ENCODE assay signal across 27 cellular contexts in genomic region chr7:5615190-5616070, GRCh38. TPM values are rescaled to one million over a fixed set of nuclear protein-coding genes. Genes with fewer than 3 reads are reported as not detected.
DNase-seq lines count a peak whose midpoint lies in the region; ATAC-seq and TF ChIP-seq lines count a peak whose summit lies in the region.
"Had no signal": no experiment of that assay in that cellular context is flagged by ENCODE, and none has a peak within 500 bp of the region (broad histone marks: within the 10 kb centered on the region; RNA-seq: fewer than 3 reads in every experiment).

No MANE protein-coding gene starts in this region.

- ATAC-seq in SK-N-SH treated with all-trans-retinoic acid at 6 μM for 48 hours = peak; percentile 3; the same call in 2 of the 3 replicates
- peak; percentile 27 for ATAC-seq in sciatic nerve
- ATAC-seq: left cardiac atrium had no signal

- no peak for TF ChIP-seq CTCF in glutamatergic neuron (IDR thresholded peaks at IDR 0.05; ENCODE audit: partially characterized antibody, unreplicated experiment)

- no peaks in the 10 kb centered on the region for H3K27me3 ChIP-seq in H7 (ENCODE audit: control insufficient read depth, insufficient read depth, low read length)
- H3K27me3 ChIP-seq: adrenal gland; BLaER1 treated with 17β-estradiol and CSF1 and Interleukin-3, amounts not matched to agents 10 nM and 100 nM; brain microvascular endothelial cell; colonic mucosa; hepatocyte; neural progenitor cell had no signal

- H3K27ac ChIP-seq in substantia nigra (ENCODE audit: low read depth, low read length, poor library complexity, severe bottlenecking) = no peak overlapping the region
- H3K27ac ChIP-seq: adrenal gland; BLaER1 treated with 17β-estradiol and CSF1 and Interleukin-3, amounts not matched to agents 10 nM and 100 nM; brain microvascular endothelial cell; colonic mucosa; hepatocyte; neural progenitor cell; psoas muscle; thoracic aorta had no signal

- peaks cover 11% of the 10 kb centered on the region for H3K9me3 Mint-ChIP-seq in glutamatergic neuron (ENCODE audit: unreplicated experiment)
- H3K9me3 Mint-ChIP-seq: activated T-cell treated with anti-CD3 and anti-CD28 coated beads, Interleukin-2, amount 50 U/mL, for 24 hours; neural progenitor cell; T-helper 2 cell treated with Interferon-gamma antibody and Interleukin-4, amounts not matched to agents 5 μg/mL and 100 μg/mL, for 36 hours had no signal

- DNase-seq in H7 (peak; percentile 50), glutamatergic neuron (no peak), sciatic nerve (ENCODE audit: low spot score) (peak; percentile 56), NCI-H345 treated with DMSO at 0.1 percent for 48 hours (lab: John Stamatoyannopoulos, UW; ENCODE audit: unreplicated experiment) (no peak), activated gamma-delta T cell treated with Interleukin-2 at 50 U/mL for 16 hours (no peak), substantia nigra (lab: John Stamatoyannopoulos, UW) (no peak)
- DNase-seq: activated CD4-positive, alpha-beta T cell treated with anti-CD3 and anti-CD28 coated beads for 48 hours; activated gamma-delta T cell; activated T-cell treated with anti-CD3 and anti-CD28 coated beads, Interleukin-2, amount 50 U/mL, for 24 hours; brain microvascular endothelial cell; colonic mucosa; effector memory CD4-positive, alpha-beta T cell; foreskin melanocyte; GF-D8; left cardiac atrium; NCI-H146; NCI-H446 treated with DMSO at 0.1 percent for 48 hours; psoas muscle; stimulated activated CD4-positive, alpha-beta T cell treated with anti-CD3 and anti-CD28 coated beads, Interleukin-15, amount 100 ng/mL, for 24 hours; stimulated activated naive CD4-positive, alpha-beta T cell treated with Interleukin-2 at 50 U/mL for 16 hours had no signal

- intact Hi-C loops in sciatic nerve (cut with DNase I) = no loop called here

- H3K27me3 Mint-ChIP-seq in glutamatergic neuron (ENCODE audit: unreplicated experiment) = peaks cover 8% of the 10 kb centered on the region
- H3K27me3 Mint-ChIP-seq: activated T-cell treated with anti-CD3 and anti-CD28 coated beads, Interleukin-2, amount 50 U/mL, for 24 hours had no signal

- no peaks in the 10 kb centered on the region; the same call in 1 of the 2 replicates for H3K36me3 ChIP-seq in H7 (replicated peaks; ENCODE audit: control insufficient read depth, insufficient read depth, low read length)
- H3K36me3 ChIP-seq: adrenal gland, colonic mucosa, neural progenitor cell had no signal

- H3K27ac Mint-ChIP-seq in glutamatergic neuron (ENCODE audit: unreplicated experiment) = peak overlapping the region; percentile 17
- H3K27ac Mint-ChIP-seq: activated T-cell treated with anti-CD3 and anti-CD28 coated beads, Interleukin-2, amount 50 U/mL, for 24 hours; neural progenitor cell; T-helper 2 cell treated with Interferon-gamma antibody and Interleukin-4, amounts not matched to agents 5 μg/mL and 100 μg/mL, for 36 hours had no signal

- no peaks in the 10 kb centered on the region for H3K36me3 Mint-ChIP-seq in glutamatergic neuron (ENCODE audit: unreplicated experiment)

- H3K4me1 Mint-ChIP-seq in glutamatergic neuron (ENCODE audit: low read depth, unreplicated experiment) = peaks cover 8% of the 10 kb centered on the region

- H3K4me3 ChIP-seq in H7 (ENCODE audit: insufficient read depth, low read depth, low read length) = no peak overlapping the region
- H3K4me3 ChIP-seq: adrenal gland; BLaER1 treated with 17β-estradiol and CSF1 and Interleukin-3, amounts not matched to agents 10 nM and 100 nM; colonic mucosa; hepatocyte; neural progenitor cell; psoas muscle; thoracic aorta had no signal

- no peak overlapping the region for H3K4me3 Mint-ChIP-seq in glutamatergic neuron (ENCODE audit: unreplicated experiment)
- H3K4me3 Mint-ChIP-seq: activated T-cell treated with anti-CD3 and anti-CD28 coated beads, Interleukin-2, amount 50 U/mL, for 24 hours; neural progenitor cell; T-helper 2 cell treated with Interferon-gamma antibody and Interleukin-4, amounts not matched to agents 5 μg/mL and 100 μg/mL, for 36 hours had no signal

TF ChIP-seq in SK-N-SH treated with all-trans-retinoic acid at 6 μM for 48 hours, 23 proteins besides CTCF, POLR2A, EP300 and RAD21:
- TF ChIP-seq CSDC2 (CRISPR knock-in tag; IDR thresholded peaks at IDR 0.05) (no peak), ARNTL (CRISPR knock-in tag; IDR thresholded peaks at IDR 0.05; ENCODE audit: borderline replicate concordance, low read depth) (no peak), CREB5 (CRISPR knock-in tag; IDR thresholded peaks at IDR 0.05; ENCODE audit: low read depth) (no peak), CSRNP3 (CRISPR knock-in tag; IDR thresholded peaks at IDR 0.05) (no peak), ESRRG (CRISPR knock-in tag; IDR thresholded peaks at IDR 0.05) (no peak), ZNF70 (CRISPR knock-in tag; IDR thresholded peaks at IDR 0.05) (no peak), ISL1 (CRISPR knock-in tag; IDR thresholded peaks at IDR 0.05) (no peak), SNAI2 (CRISPR knock-in tag; IDR thresholded peaks at IDR 0.05) (no peak), TOX (CRISPR knock-in tag; IDR thresholded peaks at IDR 0.05; ENCODE audit: borderline replicate concordance) (no peak), OSR1 (CRISPR knock-in tag; IDR thresholded peaks at IDR 0.05) (no peak), ZFP3 (CRISPR knock-in tag; IDR thresholded peaks at IDR 0.05) (no peak)
TF ChIP-seq in SK-N-SH treated with all-trans-retinoic acid at 6 μM for 48 hours: peak in this region for 0.

RNA-seq across cellular contexts. Expression of gene FSCN1, which starts 22.8 kb away (rescaled TPM):
- 725 and 892 TPM in 2 replicates for total RNA-seq in H7 (2014; rRNA removed; shearing (Covaris generic))
- total RNA-seq in glutamatergic neuron (ENCODE audit: unreplicated experiment) = 749 TPM
- total RNA-seq in sciatic nerve = 118 TPM

Comparison
In these comparisons a context has a peak if more than half of its experiments do, and no peak if none do; other contexts are left out.
1. DNase-seq: peak in H7 (single experiment) and sciatic nerve (single experiment); none in glutamatergic neuron (single experiment), NCI-H345 treated with DMSO at 0.1 percent for 48 hours (single experiment), activated gamma-delta T cell treated with Interleukin-2 at 50 U/mL for 16 hours (single experiment) and substantia nigra (0 of 49).